In genomic region chr11:33403344-33403743, GRCh38 we compare ENCODE assay signal across 1 cellular context.
TF ChIP-seq lines count a peak whose summit lies in the region.

No MANE protein-coding gene starts in this region.

TF ChIP-seq in H1, 55 proteins besides CTCF, POLR2A, EP300 and RAD21:
- no peak for TF ChIP-seq MAFK (IDR thresholded peaks at IDR 0.05; ENCODE audit: low read depth, low read length)
